In genomic region chr10:98461500-98461842, GRCh38 we compare ENCODE assay signal across 19 cellular contexts. TPM values are rescaled to one million over a fixed set of nuclear protein-coding genes. Genes with fewer than 3 reads are reported as not detected.
DNase-seq lines count a peak whose midpoint lies in the region; ATAC-seq and TF ChIP-seq lines count a peak whose summit lies in the region.
"Had no signal": no experiment of that assay in that cellular context is flagged by ENCODE, and none has a peak within 500 bp of the region (broad histone marks: within the 10 kb centered on the region; RNA-seq: fewer than 3 reads in every experiment).

No MANE protein-coding gene starts in this region.

- WGBS in body of pancreas, 2 donors: 75 to 89% methylated on average over 3 of the region's 3 CpGs
- WGBS in transverse colon (ENCODE audit: low coverage in 1 of 2), 2 donors: 90 to 94% methylated on average over 3 of the region's 3 CpGs

- H3K9me3 ChIP-seq in cardiac muscle cell (ENCODE audit: low read depth) (no peaks in the 10 kb centered on the region), body of pancreas (no peaks in the 10 kb centered on the region), muscle layer of duodenum (ENCODE audit: control insufficient read depth in 1 of 2, low read length in 2 of 2) (no peaks in the 10 kb centered on the region), transverse colon (no peaks in the 10 kb centered on the region)
- H3K9me3 ChIP-seq: upper lobe of right lung had no signal

- DNase-seq in cardiac muscle cell (ENCODE audit: low read depth in 1 of 2, low spot score in 1 of 2) (no peak), Right ventricle myocardium inferior (ENCODE audit: missing footprints) (no peak), body of pancreas (no peak), transverse colon (no peak), T1000 (lab: John Stamatoyannopoulos, UW) (no peak), NCI-H774 (lab: John Stamatoyannopoulos, UW) (no peak)
- DNase-seq in stimulated activated CD4-positive, alpha-beta T cell treated with anti-CD3 and anti-CD28 coated beads, Interleukin-2, amount 100 ng/mL, for 48 hours: no peak
- DNase-seq: activated CD4-positive, alpha-beta memory T cell treated with anti-CD3 and anti-CD28 coated beads for 36 hours; activated naive CD4-positive, alpha-beta T cell treated with anti-CD3 and anti-CD28 coated beads for 36 hours; C1 segment of cervical spinal cord; GF-D8; H9; NCI-H1105 treated with DMSO at 0.1 percent for 48 hours; NCI-H2107; NCI-H526; stimulated activated CD4-positive, alpha-beta T cell treated with anti-CD3 and anti-CD28 coated beads, Interleukin-1b, Interleukin-23, amount 100 ng/mL, for 48 hours; stimulated activated naive CD8-positive, alpha-beta T cell treated with anti-CD3 and anti-CD28 coated beads, Interleukin-15, Interleukin-2, amounts not matched to agents 100 U/mL and 50 U/mL, for 24 hours; upper lobe of right lung had no signal

- intact Hi-C loops in Right ventricle myocardium inferior (cut with DNase I): no loop called here
- intact Hi-C loops in body of pancreas (cut with DNase I): no loop called here
- intact Hi-C loops in transverse colon (cut with DNase I; ENCODE audit: low total_unique reads): loop anchor here (10.0 kb wide), 1 partner anchor 713 kb away; no protein-coding TSS in a partner anchor

- H3K27me3 ChIP-seq in cardiac muscle cell: no peaks in the 10 kb centered on the region
- H3K27me3 ChIP-seq in body of pancreas: no peaks in the 10 kb centered on the region
- H3K27me3 ChIP-seq in muscle layer of duodenum (ENCODE audit: low read depth, low read length): no peaks in the 10 kb centered on the region
- no peaks in the 10 kb centered on the region for H3K27me3 ChIP-seq in transverse colon
- H3K27me3 ChIP-seq: upper lobe of right lung had no signal

- TF ChIP-seq POLR2A in body of pancreas (IDR thresholded peaks at IDR 0.05) (no peak), transverse colon (IDR thresholded peaks at IDR 0.05) (no peak)

- no peak overlapping the region for H3K4me3 ChIP-seq in cardiac muscle cell
- H3K4me3 ChIP-seq in body of pancreas: no peak overlapping the region
- H3K4me3 ChIP-seq in muscle layer of duodenum (ENCODE audit: low read depth in 1 of 2, low read length in 2 of 2): no peak overlapping the region
- no peak overlapping the region for H3K4me3 ChIP-seq in transverse colon
- H3K4me3 ChIP-seq: upper lobe of right lung had no signal

- in situ Hi-C loops in transverse colon (cut with MboI; ENCODE audit: low pct_ligation_motif_present in 1 of 4, low pct_unique_long_range_greater_than_20kb in 1 of 4, low sequenced_read_pairs in 3 of 4): loop anchor here (10.0 to 25.0 kb wide), 4 partner anchors 201 to 783 kb away; no protein-coding TSS in a partner anchor

- H3K4me1 ChIP-seq in cardiac muscle cell (ENCODE audit: low read depth) (peaks cover 56% of the 10 kb centered on the region), body of pancreas (peaks cover 21% of the 10 kb centered on the region), muscle layer of duodenum (ENCODE audit: control insufficient read depth in 1 of 2, insufficient read depth in 2 of 2, low read length in 2 of 2) (no peaks in the 10 kb centered on the region), transverse colon (peaks cover 9 to 13% (median 11%) of the 10 kb centered on the region in 4 donors)

- H3K27ac ChIP-seq in cardiac muscle cell (peak overlapping the region; percentile 74), body of pancreas (peak overlapping the region; percentile 73 to 88 (median 80)), muscle layer of duodenum (ENCODE audit: low read length) (peak overlapping the region; percentile 17), transverse colon (peak overlapping the region; percentile 53 to 71 (median 66))
- H3K27ac ChIP-seq: upper lobe of right lung had no signal

- TF ChIP-seq CTCF in cardiac muscle cell (IDR thresholded peaks at IDR 0.05; ENCODE audit: low read depth, low read length) (no peak), body of pancreas (IDR thresholded peaks at IDR 0.05) (no peak), transverse colon (IDR thresholded peaks at IDR 0.05) (no peak)

- TF ChIP-seq EP300 in transverse colon (IDR thresholded peaks at IDR 0.05; ENCODE audit: low read depth): no peak

- H3K36me3 ChIP-seq in cardiac muscle cell (no peaks in the 10 kb centered on the region), body of pancreas (replicated peaks in 1 of 2; ENCODE audit: insufficient read depth in 1 of 2, low read depth in 2 of 2) (no peaks in the 10 kb centered on the region), muscle layer of duodenum (ENCODE audit: control insufficient read depth in 1 of 2, insufficient read depth in 2 of 2, low read length in 2 of 2) (no peaks in the 10 kb centered on the region), transverse colon (no peaks in the 10 kb centered on the region)
- H3K36me3 ChIP-seq: upper lobe of right lung had no signal

- no peak for ATAC-seq in Right ventricle myocardium inferior
- ATAC-seq in body of pancreas: no peak

RNA-seq across cellular contexts. Expression of gene HPS1, which starts 14.7 kb away (rescaled TPM):
- 32.1 and 58.6 TPM in 2 replicates for total RNA-seq in cardiac muscle cell
- 60.9 and 101 TPM in 2 replicates for polyA plus RNA-seq in cardiac muscle cell
- total RNA-seq in Right ventricle myocardium inferior: 27.9 TPM
- 10 to 100 TPM; 40.0 to 53.7 TPM for total RNA-seq in body of pancreas
- total RNA-seq in transverse colon: 100 to 1,000 TPM in 2 of 4 donors, 10 to 100 TPM in 2; 62.9 to 160 (median 95.1) TPM

RNA-seq across cellular contexts. Expression of gene PYROXD2, which starts 46.5 kb away (rescaled TPM):
- total RNA-seq in cardiac muscle cell (22.9 and 45.1 TPM in 2 replicates), Right ventricle myocardium inferior (10.7 TPM), body of pancreas (1 to 10 TPM; 4.9 to 8.6 TPM), transverse colon (10 to 100 TPM in 1 of 4 donors, 1 to 10 TPM in 3; 3.0 to 14.9 (median 8.4) TPM)
- polyA plus RNA-seq in cardiac muscle cell: 27.5 and 40.6 TPM in 2 replicates

Comparison
In these comparisons a context has a peak if more than half of its experiments do, and no peak if none do; other contexts are left out.
1. H3K27ac ChIP-seq: peak in every context shown above with its lines; median percentile 80 in body of pancreas; 74 in cardiac muscle cell; 66 in transverse colon; 17 in muscle layer of duodenum.